ENCODE assay signal across 8 cellular contexts in genomic region chr7:93245525-93246432, GRCh38. TPM values are rescaled to one million over a fixed set of nuclear protein-coding genes. Genes with fewer than 3 reads are reported as not detected.
DNase-seq lines count a peak whose midpoint lies in the region; ATAC-seq and TF ChIP-seq lines count a peak whose summit lies in the region.

No MANE protein-coding gene starts in this region.

- H3K27ac ChIP-seq in GM23338 (ENCODE audit: low read depth): no peak overlapping the region

- H3K27me3 ChIP-seq in GM23338 (ENCODE audit: insufficient read depth): no peaks in the 10 kb centered on the region

- H4K20me1 ChIP-seq in GM23338 (replicated peaks; ENCODE audit: insufficient read depth): no peaks in the 10 kb centered on the region

- H3K4me2 ChIP-seq in GM23338: no peak overlapping the region

- H3K9me2 ChIP-seq in GM23338 (ENCODE audit: insufficient read depth): no peaks in the 10 kb centered on the region

- H3K9me3 Mint-ChIP-seq in GM23338: no peaks in the 10 kb centered on the region
- no peaks in the 10 kb centered on the region for H3K9me3 Mint-ChIP-seq in endothelial cell (ENCODE audit: unreplicated experiment)
- no peaks in the 10 kb centered on the region for H3K9me3 Mint-ChIP-seq in neural crest cell

- H3K4me3 ChIP-seq in AG10803 (ENCODE audit: low read length) (peak overlapping the region; percentile 4), GM23338 (no peak overlapping the region)

- TF ChIP-seq CTCF in AG10803 (conservative IDR thresholded peaks at IDR 0.05; ENCODE audit: low read length): peak; percentile 62
- peak; percentile 58 to 88 for TF ChIP-seq CTCF in GM23338 (conservative IDR thresholded peaks at IDR 0.05; ENCODE audit: low read depth in 2 of 2)
- TF ChIP-seq CTCF in endothelial cell (IDR thresholded peaks at IDR 0.05; ENCODE audit: unreplicated experiment): peak; percentile 84
- TF ChIP-seq CTCF in neural crest cell (conservative IDR thresholded peaks at IDR 0.05): peak; percentile 82

- H3K36me3 ChIP-seq in GM23338 (ENCODE audit: insufficient read depth): no peaks in the 10 kb centered on the region

- no peak overlapping the region for H2AFZ ChIP-seq in GM23338

- no peaks in the 10 kb centered on the region for H3K27me3 Mint-ChIP-seq in GM23338 (ENCODE audit: insufficient read depth, low read depth, poor library complexity)
- peaks cover 1% of the 10 kb centered on the region for H3K27me3 Mint-ChIP-seq in endothelial cell (ENCODE audit: unreplicated experiment)
- no peaks in the 10 kb centered on the region for H3K27me3 Mint-ChIP-seq in neural crest cell (ENCODE audit: low read depth)

- H3K79me2 ChIP-seq in GM23338 (replicated peaks; ENCODE audit: insufficient read depth): no peaks in the 10 kb centered on the region

- H3K36me3 Mint-ChIP-seq in GM23338 (ENCODE audit: low read depth): no peaks in the 10 kb centered on the region
- no peaks in the 10 kb centered on the region for H3K36me3 Mint-ChIP-seq in endothelial cell (ENCODE audit: low read depth, unreplicated experiment)
- no peaks in the 10 kb centered on the region for H3K36me3 Mint-ChIP-seq in neural crest cell (ENCODE audit: low read depth)

- ATAC-seq in GM23338: no peak
- no peak for ATAC-seq in GM21825 (IDR thresholded peaks at IDR 0.05; ENCODE audit: unreplicated experiment)

- peak overlapping the region; percentile 65; the same call in 1 of the 2 replicates for H3K27ac Mint-ChIP-seq in GM23338
- no peak overlapping the region for H3K27ac Mint-ChIP-seq in endothelial cell (ENCODE audit: unreplicated experiment)
- no peak overlapping the region for H3K27ac Mint-ChIP-seq in neural crest cell (ENCODE audit: unreplicated experiment)

- peak; percentile 38 for DNase-seq in AG10803 (ENCODE audit: low read depth)
- DNase-seq in GM23338 (ENCODE audit: low spot score): peak; percentile 56
- peak; percentile 86 for DNase-seq in OCI-M1 (lab: John Stamatoyannopoulos, UW)
- no peak for DNase-seq in endothelial cell (ENCODE audit: low spot score)
- no peak for DNase-seq in neural crest cell (ENCODE audit: low read depth, low spot score)
- DNase-seq in NCI-H187 (lab: John Stamatoyannopoulos, UW): no peak
- no peak for DNase-seq in mucosa of gallbladder (ENCODE audit: low spot score)

- H3K4me1 Mint-ChIP-seq in GM23338 (no peaks in the 10 kb centered on the region), endothelial cell (ENCODE audit: unreplicated experiment) (no peaks in the 10 kb centered on the region), neural crest cell (peaks cover 3% of the 10 kb centered on the region)

- H3K4me1 ChIP-seq in GM23338 (ENCODE audit: insufficient read depth): no peaks in the 10 kb centered on the region

- H3F3A ChIP-seq in GM23338 (replicated peaks; ENCODE audit: low read depth): no peaks in the 10 kb centered on the region

- no peak overlapping the region for H3K4me3 Mint-ChIP-seq in GM23338
- no peak overlapping the region for H3K4me3 Mint-ChIP-seq in endothelial cell (ENCODE audit: unreplicated experiment)
- H3K4me3 Mint-ChIP-seq in neural crest cell: no peak overlapping the region

TF ChIP-seq in GM23338, 12 proteins besides CTCF, POLR2A, EP300 and RAD21:
- no peak for TF ChIP-seq ZNF331 (CRISPR knock-in tag; IDR thresholded peaks at IDR 0.05; ENCODE audit: low read depth)
- TF ChIP-seq JUNB (IDR thresholded peaks at IDR 0.05; ENCODE audit: unreplicated experiment): no peak
- TF ChIP-seq ETS1 (IDR thresholded peaks at IDR 0.05): no peak
- TF ChIP-seq EZH2 (IDR thresholded peaks at IDR 0.05; ENCODE audit: low read depth, unreplicated experiment): no peak
- TF ChIP-seq POLR2AphosphoS5 (IDR thresholded peaks at IDR 0.05; ENCODE audit: low read depth): no peak
- no peak for TF ChIP-seq STAT1 (IDR thresholded peaks at IDR 0.05; ENCODE audit: unreplicated experiment)
- no peak for TF ChIP-seq CREB1 (CRISPR knock-in tag; IDR thresholded peaks at IDR 0.05; ENCODE audit: low read depth)
- TF ChIP-seq EZH2phosphoT487 (IDR thresholded peaks at IDR 0.05; ENCODE audit: unreplicated experiment): no peak
- no peak for TF ChIP-seq REST (IDR thresholded peaks at IDR 0.05; ENCODE audit: unreplicated experiment)

RNA-seq across cellular contexts. Expression of gene VPS50, which starts 13.6 kb away (rescaled TPM):
- 12.3 and 20.5 TPM in 2 replicates for total RNA-seq in GM23338 (2014; rRNA removed; shearing (Covaris generic))
- polyA plus RNA-seq in GM23338 (2016; fragmentation: Nextera tagmentation; extraction: Ambion mirVana): 3.2 and 4.3 TPM in 2 replicates
- total RNA-seq in endothelial cell (ENCODE audit: unreplicated experiment): 20.6 TPM
- total RNA-seq in neural crest cell: 16.0 and 18.3 TPM in 2 replicates
- total RNA-seq in mucosa of gallbladder: 21.0 TPM

RNA-seq across cellular contexts. Expression of gene HEPACAM2, which starts 19.5 kb away (rescaled TPM):
- not detected in 2 replicates for total RNA-seq in GM23338 (2014; rRNA removed; shearing (Covaris generic))
- polyA plus RNA-seq in GM23338 (2016; fragmentation: Nextera tagmentation; extraction: Ambion mirVana): not detected in 2 replicates
- not detected for total RNA-seq in endothelial cell (ENCODE audit: unreplicated experiment)
- not detected in 2 replicates for total RNA-seq in neural crest cell
- 1.2 TPM for total RNA-seq in mucosa of gallbladder

Comparison
In these comparisons a context has a peak if more than half of its experiments do, and no peak if none do; other contexts are left out.
1. DNase-seq: peak in AG10803 (single experiment), GM23338 (single experiment) and OCI-M1 (single experiment); none in endothelial cell (single experiment), neural crest cell (single experiment), NCI-H187 (0 of 2) and mucosa of gallbladder (single experiment).
2. Peak in every context shown above with its lines, with median percentiles within 50 percentile points of each other: CTCF ChIP-seq.